10 cellular contexts compared by ENCODE assay signal in genomic region chr14:104797112-104798044, GRCh38. TPM values are rescaled to one million over a fixed set of nuclear protein-coding genes. Genes with fewer than 3 reads are reported as not detected.
DNase-seq lines count a peak whose midpoint lies in the region; ATAC-seq and TF ChIP-seq lines count a peak whose summit lies in the region.
"Had no signal": no experiment of that assay in that cellular context is flagged by ENCODE, and none has a peak within 500 bp of the region (broad histone marks: within the 10 kb centered on the region; RNA-seq: fewer than 3 reads in every experiment).

No MANE protein-coding gene starts in this region.

- no peaks in the 10 kb centered on the region for H3K9me3 Mint-ChIP-seq in naive B cell

- peak overlapping the region; percentile 6 to 86 (median 72) for H3K4me3 Mint-ChIP-seq in naive B cell

- ATAC-seq in naive B cell (ENCODE audit: low read depth in 2 of 2), result no peak
- ATAC-seq in HG03565 (IDR thresholded peaks at IDR 0.05; ENCODE audit: unreplicated experiment), result no peak
- ATAC-seq in HG03354 (IDR thresholded peaks at IDR 0.05; ENCODE audit: poor library complexity, severe bottlenecking, unreplicated experiment), result no peak

- peaks cover 56 to 64% (median 56%) of the 10 kb centered on the region in 3 donors for H3K4me1 Mint-ChIP-seq in naive B cell

- no peak for TF ChIP-seq POLR2A in breast epithelium (IDR thresholded peaks at IDR 0.05)

- peak overlapping the region in 3 of 6 donors; percentile 66 to 88 (median 77) for H3K27ac Mint-ChIP-seq in naive B cell

- H3K4me1 ChIP-seq in BE2C (peaks cover 20% of the 10 kb centered on the region), breast epithelium (peaks cover 14 to 28% of the 10 kb centered on the region in 2 donors)

- peak; percentile 86 for DNase-seq in BE2C
- peak; percentile 63 for DNase-seq in HuH-7.5 (ENCODE audit: low spot score)
- DNase-seq in breast epithelium (ENCODE audit: low spot score in 2 of 2), result no peak
- no peak for DNase-seq in naive B cell
- DNase-seq in stimulated activated CD4-positive, alpha-beta T cell treated with anti-CD3 and anti-CD28 coated beads, Interleukin-4, amount 100 ng/mL, for 1 hour, result no peak
- DNase-seq in globus pallidus (ENCODE audit: low spot score), result no peak
- DNase-seq: KG1, kidney glomerular epithelial cell had no signal

- H3K27ac ChIP-seq in breast epithelium, result peak overlapping the region; percentile 55 to 98

- H3K36me3 ChIP-seq in BE2C (peaks cover under 1% of the 10 kb centered on the region), breast epithelium (no peaks in the 10 kb centered on the region)

- H3K9me3 ChIP-seq in BE2C (no peaks in the 10 kb centered on the region), breast epithelium (no peaks in the 10 kb centered on the region)

- H3K27me3 ChIP-seq in BE2C (peaks cover 11% of the 10 kb centered on the region), breast epithelium (no peaks in the 10 kb centered on the region)

- H3K4me3 ChIP-seq in BE2C (ENCODE audit: low read depth, low read length), result no peak overlapping the region
- no peak overlapping the region for H3K4me3 ChIP-seq in breast epithelium

- intact Hi-C loops in breast epithelium (cut with DNase I; ENCODE audit: low total_unique reads), result no loop called here

- H3K27me3 Mint-ChIP-seq in naive B cell, result no peaks in the 10 kb centered on the region

- H3K36me3 Mint-ChIP-seq in naive B cell, result no peaks in the 10 kb centered on the region

- TF ChIP-seq CTCF in BE2C (IDR thresholded peaks at IDR 0.05; ENCODE audit: low read depth, low read length), result no peak
- TF ChIP-seq CTCF in breast epithelium (IDR thresholded peaks at IDR 0.05), result no peak

RNA-seq across cellular contexts. Expression of gene AKT1, which starts 1.8 kb away (rescaled TPM):
- polyA plus RNA-seq in BE2C (2012; ENCODE audit: insufficient read depth, insufficient read length, low read depth), result 185 TPM
- total RNA-seq in breast epithelium, result 100 to 1,000 TPM in 2 of 3 donors, 10 to 100 TPM in 1; 91.9 to 119 (median 116) TPM
- polyA plus RNA-seq in naive B cell (ENCODE audit: low read depth in 6 of 6), result 10 to 100 TPM in 5 of 6 donors, 1 to 10 TPM in 1; 6.3 to 22.0 (median 14.1) TPM

RNA-seq across cellular contexts. Expression of gene ZBTB42, which starts 3.5 kb away (rescaled TPM):
- 3.3 TPM for polyA plus RNA-seq in BE2C (2012; ENCODE audit: insufficient read depth, insufficient read length, low read depth)
- total RNA-seq in breast epithelium, result 10 to 100 TPM in 1 of 3 donors, 1 to 10 TPM in 2; 3.5 to 11.4 (median 9.2) TPM
- 1 to 10 TPM in 4 of 6 donors, under 1 TPM in 2; 0.84 to 1.9 (median 1.2) TPM for polyA plus RNA-seq in naive B cell (ENCODE audit: low read depth in 6 of 6)

RNA-seq across cellular contexts. Expression of gene SIVA1, which starts 44.4 kb away (rescaled TPM):
- 407 TPM for polyA plus RNA-seq in BE2C (2012; ENCODE audit: insufficient read depth, insufficient read length, low read depth)
- 100 to 1,000 TPM; 181 to 225 (median 223) TPM for total RNA-seq in breast epithelium
- polyA plus RNA-seq in naive B cell (ENCODE audit: low read depth in 6 of 6), result 100 to 1,000 TPM; 191 to 266 (median 227) TPM

Comparison
In these comparisons a context has a peak if more than half of its experiments do, and no peak if none do; other contexts are left out.
1. DNase-seq: peak in BE2C (single experiment) and HuH-7.5 (single experiment); none in breast epithelium (0 of 2), naive B cell (single experiment), stimulated activated CD4-positive, alpha-beta T cell treated with anti-CD3 and anti-CD28 coated beads, Interleukin-4, amount 100 ng/mL, for 1 hour (single experiment) and globus pallidus (single experiment).